In genomic region chr9:16598316-16598715, GRCh38 we compare ENCODE assay signal across 16 cellular contexts.
A peak's percentile ranks its signal among the peaks of the same experiment; 100 is the strongest.
DNase-seq lines count a peak whose midpoint lies in the region; ATAC-seq and TF ChIP-seq lines count a peak whose summit lies in the region.
"Had no signal": no experiment of that assay in that cellular context is flagged by ENCODE, and none has a peak within 500 bp of the region (broad histone marks: within the 10 kb centered on the region; RNA-seq: fewer than 3 reads in every experiment).

No MANE protein-coding gene starts in this region.

- no peak for ATAC-seq in GM21723 (IDR thresholded peaks at IDR 0.05; ENCODE audit: unreplicated experiment)

- H3K27ac ChIP-seq in brain microvascular endothelial cell, result no peak overlapping the region
- H3K27ac ChIP-seq: C4-2B had no signal

- DNase-seq in EH (ENCODE audit: low read depth) (peak; percentile 40), NCI-H69 (lab: John Stamatoyannopoulos, UW) (peak; percentile 73), brain microvascular endothelial cell (peak; percentile 40), glomerular visceral epithelial cell (ENCODE audit: extremely low spot score) (peak; percentile 8), iPS-NIHi11 (ENCODE audit: low spot score) (no peak), erythroblast (lab: John Stamatoyannopoulos, UW) (no peak), NCI-H2107 (lab: John Stamatoyannopoulos, UW) (no peak)
- DNase-seq: COR-L47, Kasumi-1, MV-4-11, NCI-H1417 treated with DMSO at 0.1 percent for 48 hours, NCI-H2081, NCI-H226, NCI-H526 treated with DMSO at 0.1 percent for 48 hours had no signal

- no peak overlapping the region for H3K4me3 ChIP-seq in brain microvascular endothelial cell (ENCODE audit: low read depth, low read length)

- no peaks in the 10 kb centered on the region for H3K36me3 ChIP-seq in brain microvascular endothelial cell (replicated peaks)

- TF ChIP-seq POLR2A in erythroblast (IDR thresholded peaks at IDR 0.05; ENCODE audit: low read length), result no peak

- in situ Hi-C loops in brain microvascular endothelial cell (cut with HindIII; ENCODE audit: low pct_ligation_motif_present, low sequenced_read_pairs), result no loop called here

- H3K27me3 ChIP-seq in brain microvascular endothelial cell (replicated peaks), result no peaks in the 10 kb centered on the region

- TF ChIP-seq CTCF in brain microvascular endothelial cell (IDR thresholded peaks at IDR 0.05; ENCODE audit: low read depth, low read length, missing control alignments), result no peak

Comparison
In these comparisons a context has a peak if more than half of its experiments do, and no peak if none do; other contexts are left out.
1. DNase-seq: peak in EH (single experiment), NCI-H69 (single experiment), brain microvascular endothelial cell (single experiment) and glomerular visceral epithelial cell (single experiment); none in iPS-NIHi11 (single experiment), erythroblast (0 of 2) and NCI-H2107 (single experiment).